In the genomic region with DNA sequence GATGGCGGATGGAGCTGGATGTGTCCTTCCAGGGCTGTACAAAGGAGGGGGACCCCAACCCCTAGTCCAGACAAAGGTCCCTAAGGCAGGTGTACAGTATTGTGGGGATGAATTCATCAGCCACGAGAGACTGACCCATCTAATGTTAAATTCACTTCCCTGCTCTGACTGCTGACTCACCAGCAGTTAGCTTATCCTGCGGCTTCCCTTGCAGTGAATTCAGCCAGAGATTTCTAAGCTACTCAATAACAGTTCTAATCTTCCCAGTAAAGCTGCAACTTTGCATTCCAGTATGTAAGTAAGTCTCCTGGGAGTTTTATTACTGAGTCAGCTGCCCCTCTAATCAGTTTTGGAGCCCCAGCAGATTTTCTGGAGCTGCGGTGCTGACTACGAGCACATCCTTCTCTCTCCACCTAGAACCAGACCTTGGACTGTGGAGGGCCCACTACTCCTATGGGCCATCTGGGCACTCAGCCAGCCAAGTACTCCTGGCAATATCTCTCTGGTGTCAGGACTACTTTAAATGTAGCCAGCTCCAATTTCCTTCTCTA, we compare ENCODE assay signal across 8 cellular contexts. TPM values are rescaled to one million over a fixed set of nuclear protein-coding genes. Genes with fewer than 3 reads are reported as not detected.
DNase-seq lines count a peak whose midpoint lies in the region; FAIRE-seq and TF ChIP-seq lines count a peak whose summit lies in the region.

No MANE protein-coding gene starts in this region.

- H3K9me3 ChIP-seq in prostate gland = no peaks in the 10 kb centered on the region

- no peak for TF ChIP-seq POLR2A in prostate gland (IDR thresholded peaks at IDR 0.05)

- H3K27me3 ChIP-seq in prostate gland (replicated peaks; ENCODE audit: insufficient read depth) = no peaks in the 10 kb centered on the region

- H3K36me3 ChIP-seq in prostate gland = no peaks in the 10 kb centered on the region

- no peak overlapping the region for H3K4me3 ChIP-seq in prostate gland

- H3K4me1 ChIP-seq in prostate gland (replicated peaks) = no peaks in the 10 kb centered on the region

- no peak for TF ChIP-seq CTCF in prostate gland (IDR thresholded peaks at IDR 0.05)

- peak; percentile 96 for FAIRE-seq in RCC 7860 (lab: Jason Lieb, UNC)

- intact Hi-C loops in prostate gland (cut with DNase I) = no loop called here

- WGBS in prostate gland = 42% methylated on average over 5 of the region's 5 CpGs

- peak; percentile 7 for DNase-seq in activated CD4-positive, CD25-positive, alpha-beta regulatory T cell treated with anti-CD3 and anti-CD28 coated beads, Interleukin-2, amount 50 U/mL, for 72 hours
- no peak for DNase-seq in activated CD4-positive, CD25-positive, alpha-beta regulatory T cell (lab: John Stamatoyannopoulos, UW)
- DNase-seq in RCC 7860 (ENCODE audit: low spot score) = peak; percentile 87
- DNase-seq in fibroblast of peridontal ligament (ENCODE audit: extremely low read depth) = peak; percentile 99
- DNase-seq in prostate gland (ENCODE audit: low spot score) = no peak
- DNase-seq in NCI-H187 (lab: John Stamatoyannopoulos, UW) = no peak
- no peak for DNase-seq in stimulated activated naive CD4-positive, alpha-beta T cell (lab: John Stamatoyannopoulos, UW)
- DNase-seq in activated CD4-positive, alpha-beta T cell treated with anti-CD3 and anti-CD28 coated beads for 1 hour = no peak

- H3K27ac ChIP-seq in prostate gland = peak overlapping the region; percentile 30 to 43

RNA-seq across cellular contexts. Expression of gene B4GALT1, which starts 16.1 kb away (rescaled TPM):
- total RNA-seq in prostate gland = 100 to 1,000 TPM; 153 to 185 TPM

Comparison
In these comparisons a context has a peak if more than half of its experiments do, and no peak if none do; other contexts are left out.
1. DNase-seq: peak in activated CD4-positive, CD25-positive, alpha-beta regulatory T cell treated with anti-CD3 and anti-CD28 coated beads, Interleukin-2, amount 50 U/mL, for 72 hours (single experiment), RCC 7860 (single experiment) and fibroblast of peridontal ligament (single experiment); none in activated CD4-positive, CD25-positive, alpha-beta regulatory T cell (0 of 4), prostate gland (single experiment), NCI-H187 (0 of 2), stimulated activated naive CD4-positive, alpha-beta T cell (0 of 6) and activated CD4-positive, alpha-beta T cell treated with anti-CD3 and anti-CD28 coated beads for 1 hour (single experiment).